1 cellular context compared by ENCODE assay signal in the genomic region with DNA sequence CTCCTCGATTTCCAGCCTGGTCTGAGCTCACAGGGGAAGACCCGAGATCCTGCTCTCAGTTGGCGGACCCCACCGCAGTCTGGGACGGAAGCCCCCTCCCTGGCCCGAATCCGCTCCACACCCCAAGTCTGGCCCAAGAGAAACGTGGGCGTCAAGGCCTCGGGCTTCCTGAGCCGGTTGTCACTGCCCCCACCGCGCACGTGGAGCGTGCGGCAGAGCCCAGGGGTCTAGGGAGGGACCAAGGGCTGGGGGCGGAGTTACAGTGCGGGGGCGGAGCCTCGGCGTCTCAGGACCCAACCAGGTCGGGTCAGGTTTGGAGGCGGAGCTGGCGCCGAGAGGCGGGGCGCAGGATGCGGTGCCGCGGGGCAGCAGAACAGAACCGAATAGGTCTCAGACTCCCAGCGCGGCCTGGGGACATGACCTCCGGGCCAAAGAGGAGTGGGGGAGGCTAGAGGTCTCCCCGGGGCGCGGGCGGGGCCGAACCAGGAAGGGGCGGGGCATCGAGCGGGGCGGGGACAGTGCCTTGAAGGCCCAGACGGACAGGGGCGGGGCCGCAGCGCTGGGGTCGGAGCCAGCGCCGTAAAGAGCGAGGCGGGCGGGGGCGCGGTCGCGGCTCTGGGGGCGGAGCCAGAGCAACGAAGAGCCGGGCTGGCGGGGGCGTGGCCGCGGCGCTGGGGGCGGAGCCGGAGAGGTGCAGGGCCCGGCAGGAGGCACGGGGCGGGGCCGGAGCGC.
TF ChIP-seq lines count a peak whose summit lies in the region.

No MANE protein-coding gene starts in this region.

TF ChIP-seq in HEK293, 187 proteins besides CTCF, POLR2A, EP300 and RAD21 (continued from another document and continues in another):
- TF ChIP-seq ZNF404 (tag by site-specific recombination; IDR thresholded peaks at IDR 0.05) (no peak), GLIS1 (tag by site-specific recombination; IDR thresholded peaks at IDR 0.05) (peak; percentile 45; the same call in 1 of the 2 replicates), ZNF600 (tag by site-specific recombination; IDR thresholded peaks at IDR 0.05) (no peak), ZNF155 (tag by site-specific recombination; IDR thresholded peaks at IDR 0.05) (no peak), ZNF266 (tag by site-specific recombination; IDR thresholded peaks at IDR 0.05; ENCODE audit: low read depth) (no peak), ZNF146 (tag by site-specific recombination; IDR thresholded peaks at IDR 0.05) (no peak), ZEB2 (tag by site-specific recombination; IDR thresholded peaks at IDR 0.05) (no peak), ZNF521 (tag by site-specific recombination; IDR thresholded peaks at IDR 0.05) (no peak), ZNF37A (tag by site-specific recombination; IDR thresholded peaks at IDR 0.05) (no peak), ZNF433 (tag by site-specific recombination; IDR thresholded peaks at IDR 0.05; ENCODE audit: low read depth) (no peak), ZNF157 (tag by site-specific recombination; IDR thresholded peaks at IDR 0.05) (no peak), HOXA7 (CRISPR knock-in tag; IDR thresholded peaks at IDR 0.05; ENCODE audit: borderline replicate concordance) (no peak), ZNF16 (tag by site-specific recombination; IDR thresholded peaks at IDR 0.05; ENCODE audit: low read depth) (no peak), HOXC10 (CRISPR knock-in tag; IDR thresholded peaks at IDR 0.05) (no peak), SETDB1 (IDR thresholded peaks at IDR 0.05; ENCODE audit: insufficient read length, low read length) (no peak), ZNF529 (tag by site-specific recombination; IDR thresholded peaks at IDR 0.05; ENCODE audit: insufficient replicate concordance) (no peak), KLF8 (tag by site-specific recombination; IDR thresholded peaks at IDR 0.05) (no peak), ZNF48 (tag by site-specific recombination; IDR thresholded peaks at IDR 0.05) (no peak), KLF9 (tag by site-specific recombination; IDR thresholded peaks at IDR 0.05; ENCODE audit: low read depth) (peak; percentile 78), BCL11A (tag by site-specific recombination; IDR thresholded peaks at IDR 0.05; ENCODE audit: low read depth) (no peak), ZXDB (tag by site-specific recombination; IDR thresholded peaks at IDR 0.05) (peak; percentile 97), TRIM28 (IDR thresholded peaks at IDR 0.05; ENCODE audit: borderline replicate concordance, low read length) (no peak), ZNF354C (tag by site-specific recombination; IDR thresholded peaks at IDR 0.05; ENCODE audit: borderline replicate concordance, low read depth) (no peak), ZNF626 (tag by site-specific recombination; IDR thresholded peaks at IDR 0.05) (no peak), ZNF624 (tag by site-specific recombination; IDR thresholded peaks at IDR 0.05) (no peak), ZNF621 (tag by site-specific recombination; IDR thresholded peaks at IDR 0.05) (no peak), ZNF843 (tag by site-specific recombination; IDR thresholded peaks at IDR 0.05) (no peak), KLF16 (tag by site-specific recombination; IDR thresholded peaks at IDR 0.05) (no peak; the same call in 1 of the 2 replicates), ZNF350 (tag by site-specific recombination; IDR thresholded peaks at IDR 0.05) (no peak)
- TF ChIP-seq, protein P1, sequence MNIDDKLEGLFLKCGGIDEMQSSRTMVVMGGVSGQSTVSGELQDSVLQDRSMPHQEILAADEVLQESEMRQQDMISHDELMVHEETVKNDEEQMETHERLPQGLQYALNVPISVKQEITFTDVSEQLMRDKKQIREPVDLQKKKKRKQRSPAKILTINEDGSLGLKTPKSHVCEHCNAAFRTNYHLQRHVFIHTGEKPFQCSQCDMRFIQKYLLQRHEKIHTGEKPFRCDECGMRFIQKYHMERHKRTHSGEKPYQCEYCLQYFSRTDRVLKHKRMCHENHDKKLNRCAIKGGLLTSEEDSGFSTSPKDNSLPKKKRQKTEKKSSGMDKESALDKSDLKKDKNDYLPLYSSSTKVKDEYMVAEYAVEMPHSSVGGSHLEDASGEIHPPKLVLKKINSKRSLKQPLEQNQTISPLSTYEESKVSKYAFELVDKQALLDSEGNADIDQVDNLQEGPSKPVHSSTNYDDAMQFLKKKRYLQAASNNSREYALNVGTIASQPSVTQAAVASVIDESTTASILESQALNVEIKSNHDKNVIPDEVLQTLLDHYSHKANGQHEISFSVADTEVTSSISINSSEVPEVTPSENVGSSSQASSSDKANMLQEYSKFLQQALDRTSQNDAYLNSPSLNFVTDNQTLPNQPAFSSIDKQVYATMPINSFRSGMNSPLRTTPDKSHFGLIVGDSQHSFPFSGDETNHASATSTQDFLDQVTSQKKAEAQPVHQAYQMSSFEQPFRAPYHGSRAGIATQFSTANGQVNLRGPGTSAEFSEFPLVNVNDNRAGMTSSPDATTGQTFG (tag by site-specific recombination; IDR thresholded peaks at IDR 0.05; ENCODE audit: borderline replicate concordance): no peak
- TF ChIP-seq, protein P2, sequence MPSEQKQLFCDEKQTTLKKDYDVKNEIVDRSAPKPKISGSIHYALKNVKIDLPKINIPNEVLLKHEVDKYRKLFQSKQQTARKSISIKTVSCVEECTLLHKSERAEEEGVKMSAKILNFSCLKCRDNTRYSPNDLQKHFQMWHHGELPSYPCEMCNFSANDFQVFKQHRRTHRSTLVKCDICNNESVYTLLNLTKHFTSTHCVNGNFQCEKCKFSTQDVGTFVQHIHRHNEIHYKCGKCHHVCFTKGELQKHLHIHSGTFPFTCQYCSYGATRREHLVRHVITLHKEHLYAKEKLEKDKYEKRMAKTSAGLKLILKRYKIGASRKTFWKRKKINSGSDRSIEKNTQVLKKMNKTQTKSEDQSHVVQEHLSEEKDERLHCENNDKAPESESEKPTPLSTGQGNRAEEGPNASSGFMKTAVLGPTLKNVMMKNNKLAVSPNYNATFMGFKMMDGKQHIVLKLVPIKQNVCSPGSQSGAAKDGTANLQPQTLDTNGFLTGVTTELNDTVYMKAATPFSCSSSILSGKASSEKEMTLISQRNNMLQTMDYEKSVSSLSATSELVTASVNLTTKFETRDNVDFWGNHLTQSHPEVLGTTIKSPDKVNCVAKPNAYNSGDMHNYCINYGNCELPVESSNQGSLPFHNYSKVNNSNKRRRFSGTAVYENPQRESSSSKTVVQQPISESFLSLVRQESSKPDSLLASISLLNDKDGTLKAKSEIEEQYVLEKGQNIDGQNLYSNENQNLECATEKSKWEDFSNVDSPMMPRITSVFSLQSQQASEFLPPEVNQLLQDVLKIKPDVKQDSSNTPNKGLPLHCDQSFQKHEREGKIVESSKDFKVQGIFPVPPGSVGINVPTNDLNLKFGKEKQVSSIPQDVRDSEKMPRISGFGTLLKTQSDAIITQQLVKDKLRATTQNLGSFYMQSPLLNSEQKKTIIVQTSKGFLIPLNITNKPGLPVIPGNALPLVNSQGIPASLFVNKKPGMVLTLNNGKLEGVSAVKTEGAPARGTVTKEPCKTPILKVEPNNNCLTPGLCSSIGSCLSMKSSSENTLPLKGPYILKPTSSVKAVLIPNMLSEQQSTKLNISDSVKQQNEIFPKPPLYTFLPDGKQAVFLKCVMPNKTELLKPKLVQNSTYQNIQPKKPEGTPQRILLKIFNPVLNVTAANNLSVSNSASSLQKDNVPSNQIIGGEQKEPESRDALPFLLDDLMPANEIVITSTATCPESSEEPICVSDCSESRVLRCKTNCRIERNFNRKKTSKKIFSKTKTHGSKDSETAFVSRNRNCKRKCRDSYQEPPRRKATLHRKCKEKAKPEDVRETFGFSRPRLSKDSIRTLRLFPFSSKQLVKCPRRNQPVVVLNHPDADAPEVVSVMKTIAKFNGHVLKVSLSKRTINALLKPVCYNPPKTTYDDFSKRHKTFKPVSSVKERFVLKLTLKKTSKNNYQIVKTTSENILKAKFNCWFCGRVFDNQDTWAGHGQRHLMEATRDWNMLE (tag by site-specific recombination; conservative IDR thresholded peaks at IDR 0.05; ENCODE audit: low read depth): no peak
- TF ChIP-seq, protein P3, sequence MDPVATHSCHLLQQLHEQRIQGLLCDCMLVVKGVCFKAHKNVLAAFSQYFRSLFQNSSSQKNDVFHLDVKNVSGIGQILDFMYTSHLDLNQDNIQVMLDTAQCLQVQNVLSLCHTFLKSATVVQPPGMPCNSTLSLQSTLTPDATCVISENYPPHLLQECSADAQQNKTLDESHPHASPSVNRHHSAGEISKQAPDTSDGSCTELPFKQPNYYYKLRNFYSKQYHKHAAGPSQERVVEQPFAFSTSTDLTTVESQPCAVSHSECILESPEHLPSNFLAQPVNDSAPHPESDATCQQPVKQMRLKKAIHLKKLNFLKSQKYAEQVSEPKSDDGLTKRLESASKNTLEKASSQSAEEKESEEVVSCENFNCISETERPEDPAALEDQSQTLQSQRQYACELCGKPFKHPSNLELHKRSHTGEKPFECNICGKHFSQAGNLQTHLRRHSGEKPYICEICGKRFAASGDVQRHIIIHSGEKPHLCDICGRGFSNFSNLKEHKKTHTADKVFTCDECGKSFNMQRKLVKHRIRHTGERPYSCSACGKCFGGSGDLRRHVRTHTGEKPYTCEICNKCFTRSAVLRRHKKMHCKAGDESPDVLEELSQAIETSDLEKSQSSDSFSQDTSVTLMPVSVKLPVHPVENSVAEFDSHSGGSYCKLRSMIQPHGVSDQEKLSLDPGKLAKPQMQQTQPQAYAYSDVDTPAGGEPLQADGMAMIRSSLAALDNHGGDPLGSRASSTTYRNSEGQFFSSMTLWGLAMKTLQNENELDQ (tag by site-specific recombination; IDR thresholded peaks at IDR 0.05; ENCODE audit: low read depth): no peak
- TF ChIP-seq, protein P4, sequence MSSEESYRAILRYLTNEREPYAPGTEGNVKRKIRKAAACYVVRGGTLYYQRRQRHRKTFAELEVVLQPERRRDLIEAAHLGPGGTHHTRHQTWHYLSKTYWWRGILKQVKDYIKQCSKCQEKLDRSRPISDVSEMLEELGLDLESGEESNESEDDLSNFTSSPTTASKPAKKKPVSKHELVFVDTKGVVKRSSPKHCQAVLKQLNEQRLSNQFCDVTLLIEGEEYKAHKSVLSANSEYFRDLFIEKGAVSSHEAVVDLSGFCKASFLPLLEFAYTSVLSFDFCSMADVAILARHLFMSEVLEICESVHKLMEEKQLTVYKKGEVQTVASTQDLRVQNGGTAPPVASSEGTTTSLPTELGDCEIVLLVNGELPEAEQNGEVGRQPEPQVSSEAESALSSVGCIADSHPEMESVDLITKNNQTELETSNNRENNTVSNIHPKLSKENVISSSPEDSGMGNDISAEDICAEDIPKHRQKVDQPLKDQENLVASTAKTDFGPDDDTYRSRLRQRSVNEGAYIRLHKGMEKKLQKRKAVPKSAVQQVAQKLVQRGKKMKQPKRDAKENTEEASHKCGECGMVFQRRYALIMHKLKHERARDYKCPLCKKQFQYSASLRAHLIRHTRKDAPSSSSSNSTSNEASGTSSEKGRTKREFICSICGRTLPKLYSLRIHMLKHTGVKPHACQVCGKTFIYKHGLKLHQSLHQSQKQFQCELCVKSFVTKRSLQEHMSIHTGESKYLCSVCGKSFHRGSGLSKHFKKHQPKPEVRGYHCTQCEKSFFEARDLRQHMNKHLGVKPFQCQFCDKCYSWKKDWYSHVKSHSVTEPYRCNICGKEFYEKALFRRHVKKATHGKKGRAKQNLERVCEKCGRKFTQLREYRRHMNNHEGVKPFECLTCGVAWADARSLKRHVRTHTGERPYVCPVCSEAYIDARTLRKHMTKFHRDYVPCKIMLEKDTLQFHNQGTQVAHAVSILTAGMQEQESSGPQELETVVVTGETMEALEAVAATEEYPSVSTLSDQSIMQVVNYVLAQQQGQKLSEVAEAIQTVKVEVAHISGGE (tag by site-specific recombination; conservative IDR thresholded peaks at IDR 0.05; ENCODE audit: low read depth): no peak
- TF ChIP-seq, protein P5, sequence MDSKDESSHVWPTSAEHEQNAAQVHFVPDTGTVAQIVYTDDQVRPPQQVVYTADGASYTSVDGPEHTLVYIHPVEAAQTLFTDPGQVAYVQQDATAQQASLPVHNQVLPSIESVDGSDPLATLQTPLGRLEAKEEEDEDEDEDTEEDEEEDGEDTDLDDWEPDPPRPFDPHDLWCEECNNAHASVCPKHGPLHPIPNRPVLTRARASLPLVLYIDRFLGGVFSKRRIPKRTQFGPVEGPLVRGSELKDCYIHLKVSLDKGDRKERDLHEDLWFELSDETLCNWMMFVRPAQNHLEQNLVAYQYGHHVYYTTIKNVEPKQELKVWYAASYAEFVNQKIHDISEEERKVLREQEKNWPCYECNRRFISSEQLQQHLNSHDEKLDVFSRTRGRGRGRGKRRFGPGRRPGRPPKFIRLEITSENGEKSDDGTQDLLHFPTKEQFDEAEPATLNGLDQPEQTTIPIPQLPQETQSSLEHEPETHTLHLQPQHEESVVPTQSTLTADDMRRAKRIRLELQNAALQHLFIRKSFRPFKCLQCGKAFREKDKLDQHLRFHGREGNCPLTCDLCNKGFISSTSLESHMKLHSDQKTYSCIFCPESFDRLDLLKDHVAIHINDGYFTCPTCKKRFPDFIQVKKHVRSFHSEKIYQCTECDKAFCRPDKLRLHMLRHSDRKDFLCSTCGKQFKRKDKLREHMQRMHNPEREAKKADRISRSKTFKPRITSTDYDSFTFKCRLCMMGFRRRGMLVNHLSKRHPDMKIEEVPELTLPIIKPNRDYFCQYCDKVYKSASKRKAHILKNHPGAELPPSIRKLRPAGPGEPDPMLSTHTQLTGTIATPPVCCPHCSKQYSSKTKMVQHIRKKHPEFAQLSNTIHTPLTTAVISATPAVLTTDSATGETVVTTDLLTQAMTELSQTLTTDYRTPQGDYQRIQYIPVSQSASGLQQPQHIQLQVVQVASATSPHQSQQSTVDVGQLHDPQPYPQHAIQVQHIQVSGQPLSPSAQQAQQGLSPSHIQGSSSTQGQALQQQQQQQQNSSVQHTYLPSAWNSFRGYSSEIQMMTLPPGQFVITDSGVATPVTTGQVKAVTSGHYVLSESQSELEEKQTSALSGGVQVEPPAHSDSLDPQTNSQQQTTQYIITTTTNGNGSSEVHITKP (tag by site-specific recombination; IDR thresholded peaks at IDR 0.05): peak; percentile 33; the same call in 1 of the 2 replicates
- TF ChIP-seq, protein P6, sequence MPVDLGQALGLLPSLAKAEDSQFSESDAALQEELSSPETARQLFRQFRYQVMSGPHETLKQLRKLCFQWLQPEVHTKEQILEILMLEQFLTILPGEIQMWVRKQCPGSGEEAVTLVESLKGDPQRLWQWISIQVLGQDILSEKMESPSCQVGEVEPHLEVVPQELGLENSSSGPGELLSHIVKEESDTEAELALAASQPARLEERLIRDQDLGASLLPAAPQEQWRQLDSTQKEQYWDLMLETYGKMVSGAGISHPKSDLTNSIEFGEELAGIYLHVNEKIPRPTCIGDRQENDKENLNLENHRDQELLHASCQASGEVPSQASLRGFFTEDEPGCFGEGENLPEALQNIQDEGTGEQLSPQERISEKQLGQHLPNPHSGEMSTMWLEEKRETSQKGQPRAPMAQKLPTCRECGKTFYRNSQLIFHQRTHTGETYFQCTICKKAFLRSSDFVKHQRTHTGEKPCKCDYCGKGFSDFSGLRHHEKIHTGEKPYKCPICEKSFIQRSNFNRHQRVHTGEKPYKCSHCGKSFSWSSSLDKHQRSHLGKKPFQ (tag by site-specific recombination; IDR thresholded peaks at IDR 0.05): no peak
- TF ChIP-seq, protein P7, sequence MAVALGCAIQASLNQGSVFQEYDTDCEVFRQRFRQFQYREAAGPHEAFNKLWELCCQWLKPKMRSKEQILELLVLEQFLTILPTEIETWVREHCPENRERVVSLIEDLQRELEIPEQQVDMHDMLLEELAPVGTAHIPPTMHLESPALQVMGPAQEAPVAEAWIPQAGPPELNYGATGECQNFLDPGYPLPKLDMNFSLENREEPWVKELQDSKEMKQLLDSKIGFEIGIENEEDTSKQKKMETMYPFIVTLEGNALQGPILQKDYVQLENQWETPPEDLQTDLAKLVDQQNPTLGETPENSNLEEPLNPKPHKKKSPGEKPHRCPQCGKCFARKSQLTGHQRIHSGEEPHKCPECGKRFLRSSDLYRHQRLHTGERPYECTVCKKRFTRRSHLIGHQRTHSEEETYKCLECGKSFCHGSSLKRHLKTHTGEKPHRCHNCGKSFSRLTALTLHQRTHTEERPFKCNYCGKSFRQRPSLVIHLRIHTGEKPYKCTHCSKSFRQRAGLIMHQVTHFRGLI (tag by site-specific recombination; IDR thresholded peaks at IDR 0.05): no peak
